In the genomic region with DNA sequence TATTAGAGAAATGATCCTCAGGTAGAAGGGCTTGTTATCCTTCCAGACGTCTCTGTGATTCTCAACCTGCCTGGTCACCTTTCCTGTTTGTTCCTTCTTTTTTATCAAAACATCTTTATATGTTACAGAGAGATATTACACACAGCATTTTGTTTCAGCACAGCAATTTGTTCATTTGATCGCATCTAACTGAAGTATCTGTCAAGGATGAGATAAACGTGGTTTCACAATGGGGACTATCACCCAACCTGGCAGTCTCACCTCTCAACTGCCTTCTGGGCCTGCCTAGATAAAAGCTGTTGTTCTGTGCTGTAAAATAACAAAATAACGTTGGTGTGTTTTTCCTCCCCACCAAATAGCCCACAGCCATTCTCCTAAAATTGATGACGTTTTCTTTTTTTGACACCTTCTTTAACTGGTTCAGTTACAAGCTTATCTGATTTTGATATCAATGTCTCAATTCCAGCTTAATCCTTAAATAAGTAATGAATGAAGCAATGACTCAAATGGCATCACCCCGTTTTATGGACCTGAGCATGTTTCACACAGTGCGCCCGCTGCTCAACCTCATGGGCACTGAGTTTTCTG, we compare ENCODE assay signal across 1 cellular context.
TF ChIP-seq lines count a peak whose summit lies in the region.

No MANE protein-coding gene starts in this region.

TF ChIP-seq in K562, 482 proteins besides CTCF, POLR2A, EP300 and RAD21 (continued from another document and continues in another):
- TF ChIP-seq, protein P1, sequence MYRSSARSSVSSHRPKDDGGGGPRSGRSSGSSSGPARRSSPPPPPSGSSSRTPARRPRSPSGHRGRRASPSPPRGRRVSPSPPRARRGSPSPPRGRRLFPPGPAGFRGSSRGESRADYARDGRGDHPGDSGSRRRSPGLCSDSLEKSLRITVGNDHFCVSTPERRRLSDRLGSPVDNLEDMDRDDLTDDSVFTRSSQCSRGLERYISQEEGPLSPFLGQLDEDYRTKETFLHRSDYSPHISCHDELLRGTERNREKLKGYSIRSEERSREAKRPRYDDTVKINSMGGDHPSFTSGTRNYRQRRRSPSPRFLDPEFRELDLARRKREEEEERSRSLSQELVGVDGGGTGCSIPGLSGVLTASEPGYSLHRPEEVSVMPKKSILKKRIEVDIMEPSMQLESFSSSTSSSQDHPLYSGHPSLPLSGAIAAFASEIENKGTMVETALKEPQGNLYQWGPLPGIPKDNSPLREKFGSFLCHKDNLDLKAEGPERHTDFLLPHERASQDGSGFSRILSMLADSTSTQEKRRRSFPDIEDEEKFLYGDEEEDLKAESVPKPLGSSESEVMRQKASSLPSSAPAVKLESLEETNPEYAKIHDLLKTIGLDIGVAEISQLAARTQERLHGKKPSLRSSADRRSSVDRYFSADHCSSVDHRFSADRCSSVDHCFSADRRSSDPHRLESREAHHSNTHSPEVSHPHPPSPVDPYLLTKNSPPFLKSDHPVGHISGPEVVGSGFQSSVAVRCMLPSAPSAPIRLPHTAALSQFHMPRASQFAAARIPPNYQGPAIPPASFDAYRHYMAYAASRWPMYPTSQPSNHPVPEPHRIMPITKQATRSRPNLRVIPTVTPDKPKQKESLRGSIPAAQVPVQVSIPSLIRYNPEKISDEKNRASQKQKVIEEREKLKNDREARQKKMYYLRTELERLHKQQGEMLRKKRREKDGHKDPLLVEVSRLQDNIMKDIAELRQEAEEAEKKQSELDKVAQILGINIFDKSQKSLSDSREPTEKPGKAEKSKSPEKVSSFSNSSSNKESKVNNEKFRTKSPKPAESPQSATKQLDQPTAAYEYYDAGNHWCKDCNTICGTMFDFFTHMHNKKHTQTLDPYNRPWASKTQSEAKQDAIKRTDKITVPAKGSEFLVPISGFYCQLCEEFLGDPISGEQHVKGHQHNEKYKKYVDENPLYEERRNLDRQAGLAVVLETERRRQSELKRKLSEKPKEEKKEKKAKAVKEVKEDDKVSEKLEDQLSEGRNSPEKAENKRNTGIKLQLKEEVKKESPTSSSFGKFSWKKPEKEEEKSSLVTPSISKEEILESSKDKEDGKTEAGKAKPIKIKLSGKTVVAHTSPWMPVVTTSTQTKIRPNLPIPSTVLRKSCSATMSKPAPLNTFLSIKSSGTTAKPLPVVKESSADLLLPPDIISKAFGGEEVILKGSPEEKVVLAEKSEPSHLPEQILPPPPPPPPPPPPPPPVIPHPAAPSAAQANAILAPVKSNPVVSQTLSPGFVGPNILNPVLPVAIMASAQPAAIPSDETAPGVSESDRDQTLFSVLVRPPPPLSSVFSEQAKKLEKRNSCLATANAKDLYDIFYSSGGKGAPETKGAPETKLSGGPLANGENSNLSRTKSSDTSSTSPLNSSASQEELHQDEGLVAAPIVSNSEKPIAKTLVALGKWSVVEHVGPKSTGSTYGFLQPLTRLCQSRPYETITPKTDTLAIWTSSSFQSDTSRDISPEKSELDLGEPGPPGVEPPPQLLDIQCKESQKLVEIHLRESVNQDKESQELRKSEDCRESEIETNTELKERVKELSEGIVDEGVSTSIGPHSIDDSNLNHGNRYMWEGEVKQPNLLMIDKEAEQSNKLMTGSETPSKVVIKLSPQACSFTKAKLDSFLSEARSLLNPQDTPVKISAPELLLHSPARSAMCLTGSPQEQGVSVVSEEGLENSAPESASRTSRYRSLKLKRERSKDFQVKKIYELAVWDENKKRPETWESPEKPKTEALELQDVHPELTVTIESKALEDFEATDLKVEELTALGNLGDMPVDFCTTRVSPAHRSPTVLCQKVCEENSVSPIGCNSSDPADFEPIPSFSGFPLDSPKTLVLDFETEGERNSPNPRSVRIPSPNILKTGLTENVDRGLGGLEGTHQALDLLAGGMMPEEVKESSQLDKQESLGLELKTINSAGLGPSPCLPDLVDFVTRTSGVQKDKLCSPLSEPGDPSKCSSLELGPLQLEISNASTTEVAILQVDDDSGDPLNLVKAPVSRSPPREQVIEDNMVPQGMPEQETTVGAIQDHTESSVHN (IDR thresholded peaks at IDR 0.05; ENCODE audit: borderline replicate concordance in 1 of 2, low read depth in 1 of 2) = no peak
- TF ChIP-seq, protein P2, sequence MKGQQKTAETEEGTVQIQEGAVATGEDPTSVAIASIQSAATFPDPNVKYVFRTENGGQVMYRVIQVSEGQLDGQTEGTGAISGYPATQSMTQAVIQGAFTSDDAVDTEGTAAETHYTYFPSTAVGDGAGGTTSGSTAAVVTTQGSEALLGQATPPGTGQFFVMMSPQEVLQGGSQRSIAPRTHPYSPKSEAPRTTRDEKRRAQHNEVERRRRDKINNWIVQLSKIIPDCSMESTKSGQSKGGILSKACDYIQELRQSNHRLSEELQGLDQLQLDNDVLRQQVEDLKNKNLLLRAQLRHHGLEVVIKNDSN (CRISPR knock-in tag; IDR thresholded peaks at IDR 0.05) = no peak
- TF ChIP-seq KDM5B (IDR thresholded peaks at IDR 0.05; ENCODE audit: insufficient replicate concordance, low read depth, low read length) (no peak), TRIM24 (IDR thresholded peaks at IDR 0.05) (peak in 1 of 2 experiments; percentile 32; a peak in 1 of 4 replicates), ARID1B (IDR thresholded peaks at IDR 0.05) (peak; percentile 44; the same call in 1 of the 2 replicates), MTA3 (IDR thresholded peaks at IDR 0.05; ENCODE audit: borderline replicate concordance) (no peak), PBX2 (CRISPR knock-in tag; IDR thresholded peaks at IDR 0.05; ENCODE audit: low read depth) (no peak), PBX2 (tag; conservative IDR thresholded peaks at IDR 0.05; ENCODE audit: low read depth) (no peak), JUNB (CRISPR knock-in tag; conservative IDR thresholded peaks at IDR 0.05) (no peak), GATA2 (CRISPR knock-in tag; IDR thresholded peaks at IDR 0.05) (no peak), ZNF316 (IDR thresholded peaks at IDR 0.05) (peak; percentile 90), MAFG (tag; conservative IDR thresholded peaks at IDR 0.05) (peak; percentile 83), SRF (CRISPR knock-in tag; IDR thresholded peaks at IDR 0.05) (no peak), GMEB1 (CRISPR knock-in tag; IDR thresholded peaks at IDR 0.05) (no peak), HIVEP1 (CRISPR knock-in tag; IDR thresholded peaks at IDR 0.05) (no peak), CBFA2T3 (IDR thresholded peaks at IDR 0.05) (peak; percentile 59), DPF2 (IDR thresholded peaks at IDR 0.05) (0 out of 2 replicates have a peak, but pooled peaks have one; percentile 13), MAFK (IDR thresholded peaks at IDR 0.05; ENCODE audit: low read length) (peak; percentile 68), MAFF (IDR thresholded peaks at IDR 0.05; ENCODE audit: low read length) (peak; percentile 80), C11orf30 (IDR thresholded peaks at IDR 0.05; ENCODE audit: low read depth) (peak; percentile 85), ZEB2 (IDR thresholded peaks at IDR 0.05) (0 out of 2 replicates have a peak, but pooled peaks have one; percentile 37), ZFP36 (IDR thresholded peaks at IDR 0.05; ENCODE audit: low read depth, low read length, partially characterized antibody) (no peak), ZNF764 (CRISPR knock-in tag; IDR thresholded peaks at IDR 0.05; ENCODE audit: low read depth) (no peak), FOXP1 (CRISPR knock-in tag; IDR thresholded peaks at IDR 0.05) (no peak)
- TF ChIP-seq, protein P3, sequence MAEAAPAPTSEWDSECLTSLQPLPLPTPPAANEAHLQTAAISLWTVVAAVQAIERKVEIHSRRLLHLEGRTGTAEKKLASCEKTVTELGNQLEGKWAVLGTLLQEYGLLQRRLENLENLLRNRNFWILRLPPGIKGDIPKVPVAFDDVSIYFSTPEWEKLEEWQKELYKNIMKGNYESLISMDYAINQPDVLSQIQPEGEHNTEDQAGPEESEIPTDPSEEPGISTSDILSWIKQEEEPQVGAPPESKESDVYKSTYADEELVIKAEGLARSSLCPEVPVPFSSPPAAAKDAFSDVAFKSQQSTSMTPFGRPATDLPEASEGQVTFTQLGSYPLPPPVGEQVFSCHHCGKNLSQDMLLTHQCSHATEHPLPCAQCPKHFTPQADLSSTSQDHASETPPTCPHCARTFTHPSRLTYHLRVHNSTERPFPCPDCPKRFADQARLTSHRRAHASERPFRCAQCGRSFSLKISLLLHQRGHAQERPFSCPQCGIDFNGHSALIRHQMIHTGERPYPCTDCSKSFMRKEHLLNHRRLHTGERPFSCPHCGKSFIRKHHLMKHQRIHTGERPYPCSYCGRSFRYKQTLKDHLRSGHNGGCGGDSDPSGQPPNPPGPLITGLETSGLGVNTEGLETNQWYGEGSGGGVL (CRISPR knock-in tag; IDR thresholded peaks at IDR 0.05) = no peak
- TF ChIP-seq, protein P4, sequence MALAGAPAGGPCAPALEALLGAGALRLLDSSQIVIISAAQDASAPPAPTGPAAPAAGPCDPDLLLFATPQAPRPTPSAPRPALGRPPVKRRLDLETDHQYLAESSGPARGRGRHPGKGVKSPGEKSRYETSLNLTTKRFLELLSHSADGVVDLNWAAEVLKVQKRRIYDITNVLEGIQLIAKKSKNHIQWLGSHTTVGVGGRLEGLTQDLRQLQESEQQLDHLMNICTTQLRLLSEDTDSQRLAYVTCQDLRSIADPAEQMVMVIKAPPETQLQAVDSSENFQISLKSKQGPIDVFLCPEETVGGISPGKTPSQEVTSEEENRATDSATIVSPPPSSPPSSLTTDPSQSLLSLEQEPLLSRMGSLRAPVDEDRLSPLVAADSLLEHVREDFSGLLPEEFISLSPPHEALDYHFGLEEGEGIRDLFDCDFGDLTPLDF (CRISPR knock-in tag; IDR thresholded peaks at IDR 0.05) = no peak
- TF ChIP-seq, protein P5, sequence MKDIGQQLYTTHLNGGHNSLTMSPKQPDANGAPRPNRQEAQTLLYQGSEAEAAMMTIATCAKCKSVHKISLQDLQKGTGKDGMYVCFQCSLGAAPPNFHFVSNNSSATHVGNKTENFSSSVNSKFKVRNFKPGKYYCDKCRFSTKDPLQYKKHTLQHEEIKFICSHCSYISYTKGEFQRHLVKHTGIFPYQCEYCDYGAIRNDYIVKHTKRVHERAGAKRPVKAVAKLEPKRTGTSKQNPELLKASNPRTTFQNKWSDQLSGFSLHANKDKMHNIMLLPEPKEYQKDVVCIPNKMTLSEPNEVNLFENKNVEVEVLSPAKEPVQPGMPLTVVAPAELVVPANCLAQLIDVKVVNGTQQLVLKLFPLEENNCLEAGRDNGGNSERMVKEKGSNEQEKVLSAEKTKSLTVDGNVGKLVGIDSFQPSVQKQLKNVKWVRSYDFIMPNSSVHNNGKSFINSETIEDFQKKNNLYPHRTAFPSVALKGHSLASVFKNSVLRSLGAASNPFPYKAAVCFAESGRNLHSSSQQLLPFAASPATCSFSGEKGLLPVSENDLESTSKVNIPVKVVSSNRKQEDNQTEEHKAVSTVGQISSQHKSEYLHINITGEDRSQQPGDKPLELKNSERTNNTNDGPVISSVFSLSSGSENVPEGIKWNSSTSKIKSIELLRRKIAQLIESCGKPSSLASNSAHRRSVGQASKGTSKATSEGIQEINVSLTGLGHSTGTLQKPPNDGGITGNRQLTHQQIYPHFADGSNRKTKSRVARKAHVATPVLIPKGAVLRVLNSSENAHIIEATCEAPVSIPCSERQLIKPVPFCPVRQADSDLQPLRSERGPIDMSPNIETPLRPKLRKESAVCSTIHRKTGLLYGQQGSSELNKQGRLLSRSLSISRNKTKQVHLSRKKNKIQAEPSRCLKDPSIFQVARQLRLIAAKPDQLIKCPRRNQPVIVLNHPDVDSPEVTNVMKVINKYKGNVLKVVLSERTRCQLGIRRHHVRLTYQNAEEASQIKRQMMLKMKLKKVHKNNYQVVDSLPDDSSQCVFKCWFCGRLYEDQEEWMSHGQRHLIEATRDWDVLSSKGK (CRISPR knock-in tag; IDR thresholded peaks at IDR 0.05) = no peak
